ENCODE assay signal across 30 cellular contexts in genomic region chr6:123288649-123289048, GRCh38.
"Had no signal": no experiment of that assay in that cellular context is flagged by ENCODE, and none has a peak within 500 bp of the region (broad histone marks: within the 10 kb centered on the region; RNA-seq: fewer than 3 reads in every experiment).

No MANE protein-coding gene starts in this region.

- H3K79me2 ChIP-seq: parathyroid adenoma had no signal

- H3K4me2 ChIP-seq: neural progenitor cell, smooth muscle cell had no signal

- H3K27me3 ChIP-seq: neural progenitor cell, ovary, spleen, suprapubic skin, testis, tibial artery, transverse colon, upper lobe of right lung, uterus had no signal

- H3K4me1 ChIP-seq: neural progenitor cell, parathyroid adenoma, psoas muscle, spleen, suprapubic skin, testis, tibial artery, transverse colon, upper lobe of right lung, uterus had no signal

- ATAC-seq: naive thymus-derived CD8-positive, alpha-beta T cell; natural killer cell treated with Interleukin-12 subunit alpha and Interleukin-12 subunit beta and Interleukin-15 and Interleukin-18, amount 100 ng/mL, for 72 hours; psoas muscle; right cardiac atrium; sciatic nerve; stimulated activated memory B cell treated with anti-CD40 and anti-IgM and Interleukin-4, amounts not matched to agents 10 μg/mL and 1 μg/mL and 100 μg/mL, for 72 hours; stimulated activated naive CD8-positive, alpha-beta T cell treated with anti-CD3 and anti-CD28 coated beads, Interleukin-15, amount 100 ng/mL, for 72 hours; stimulated activated naive CD8-positive, alpha-beta T cell treated with anti-CD3 and anti-CD28 coated beads, Interleukin-15, Interleukin-2, amounts not matched to agents 100 U/mL and 50 U/mL, for 24 hours; upper lobe of right lung had no signal

- H3K36me3 ChIP-seq: neural progenitor cell, ovary, spleen, suprapubic skin, tibial artery, transverse colon, upper lobe of right lung, uterus had no signal

- H3K9me3 ChIP-seq: ovary, psoas muscle, spleen, testis, tibial artery, transverse colon, upper lobe of right lung, uterus had no signal

- H3K9ac ChIP-seq: neural progenitor cell, parathyroid adenoma had no signal

- DNase-seq: naive thymus-derived CD8-positive, alpha-beta T cell; nephron progenitor cell; occipital lobe; ovary; posterior cingulate gyrus; psoas muscle; right cardiac atrium; spleen; stimulated activated CD4-positive, alpha-beta T cell treated with anti-CD3 and anti-CD28 coated beads, Interleukin-12 subunit alpha, Interleukin-12 subunit beta, amount 100 ng/mL, for 4 hours; stimulated activated CD4-positive, alpha-beta T cell treated with anti-CD3 and anti-CD28 coated beads, Interleukin-1b, Interleukin-23, amount 100 ng/mL, for 48 hours; stimulated activated CD4-positive, alpha-beta T cell treated with anti-CD3 and anti-CD28 coated beads, Interleukin-4, amount 100 ng/mL, for 1 hour; stimulated activated CD4-positive, alpha-beta T cell treated with anti-CD3 and anti-CD28 coated beads, Interleukin-4, amount 100 ng/mL, for 4 hours; stimulated activated CD8-positive, alpha-beta memory T cell treated with anti-CD3 and anti-CD28 coated beads, Interleukin-4, amount 100 ng/mL, for 48 hours; stimulated activated naive CD4-positive, alpha-beta T cell; stimulated activated naive CD8-positive, alpha-beta T cell treated with anti-CD3 and anti-CD28 coated beads, Interleukin-15, amount 100 ng/mL, for 72 hours; stimulated activated naive CD8-positive, alpha-beta T cell treated with anti-CD3 and anti-CD28 coated beads, Interleukin-15, Interleukin-2, amounts not matched to agents 100 U/mL and 50 U/mL, for 24 hours; substantia nigra; testis; tibial artery; transverse colon; upper lobe of right lung; uterus had no signal

- H3K27ac ChIP-seq: neural progenitor cell, ovary, parathyroid adenoma, psoas muscle, skin epidermis, spleen, suprapubic skin, testis, tibial artery, transverse colon, upper lobe of right lung, uterus had no signal

- H3K4me3 ChIP-seq: neural progenitor cell, ovary, psoas muscle, skin epidermis, smooth muscle cell, spleen, suprapubic skin, testis, tibial artery, transverse colon, upper lobe of right lung, uterus had no signal

- H2AFZ ChIP-seq: neural progenitor cell, parathyroid adenoma had no signal
